ENCODE assay signal across 11 cellular contexts in the genomic region with DNA sequence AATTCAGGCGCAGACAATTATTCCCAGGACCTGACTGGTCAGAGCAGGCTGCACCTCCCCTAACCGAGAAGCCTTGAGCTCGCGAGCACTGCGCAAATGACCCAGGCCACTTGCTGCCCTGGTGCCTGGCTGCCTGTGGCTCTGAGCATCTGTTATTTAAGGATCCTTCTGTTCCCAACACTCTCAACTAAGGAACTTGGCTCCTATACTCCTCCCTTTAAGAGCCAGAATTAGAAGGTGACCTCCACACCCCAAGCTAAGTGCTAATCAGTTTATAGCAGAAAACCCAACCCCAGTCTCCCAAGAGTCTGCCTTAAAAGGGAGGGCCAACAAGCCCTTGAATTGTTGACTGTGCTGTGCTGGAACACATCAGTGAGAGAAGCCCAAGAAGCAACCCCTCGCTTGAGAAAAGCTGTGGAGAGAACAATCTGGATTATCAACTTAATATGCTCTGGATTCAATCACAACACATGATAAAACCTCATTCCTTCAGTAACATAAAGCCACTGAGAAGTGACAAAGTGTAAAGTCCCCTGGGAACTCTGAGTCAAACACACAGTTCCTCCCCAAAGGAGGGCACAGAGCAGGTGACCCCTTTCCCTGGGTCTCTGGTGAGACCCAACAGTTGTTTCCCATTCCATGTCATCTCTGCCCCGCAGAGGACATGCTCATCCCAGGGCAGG. TPM values are rescaled to one million over a fixed set of nuclear protein-coding genes. Genes with fewer than 3 reads are reported as not detected.
DNase-seq lines count a peak whose midpoint lies in the region; ATAC-seq and TF ChIP-seq lines count a peak whose summit lies in the region.
"Had no signal": no experiment of that assay in that cellular context is flagged by ENCODE, and none has a peak within 500 bp of the region (broad histone marks: within the 10 kb centered on the region; RNA-seq: fewer than 3 reads in every experiment).

No MANE protein-coding gene starts in this region.

- peaks cover 10% of the 10 kb centered on the region for H3K36me3 Mint-ChIP-seq in activated naive CD8-positive, alpha-beta T cell treated with anti-CD3 and anti-CD28 coated beads, Interleukin-2, amount 50 U/mL, for 24 hours (ENCODE audit: low read depth)

- ATAC-seq in activated naive CD8-positive, alpha-beta T cell treated with anti-CD3 and anti-CD28 coated beads, Interleukin-2, amount 50 U/mL, for 24 hours, result no peak
- no peak for ATAC-seq in HG02610 (IDR thresholded peaks at IDR 0.05; ENCODE audit: unreplicated experiment)
- ATAC-seq: PC-3 had no signal

- H3K4me1 ChIP-seq in right atrium auricular region (peaks cover 0 to 72% of the 10 kb centered on the region in 2 donors), spleen (peaks cover 7 to 75% (median 42%) of the 10 kb centered on the region in 6 donors)

- DNase-seq in G401 (ENCODE audit: low spot score), result peak; percentile 89
- no peak for DNase-seq in activated naive CD8-positive, alpha-beta T cell treated with anti-CD3 and anti-CD28 coated beads, Interleukin-2, amount 50 U/mL, for 24 hours
- no peak for DNase-seq in right atrium auricular region (ENCODE audit: low spot score)
- DNase-seq in spleen, result no peak
- DNase-seq in NCI-H748 (lab: John Stamatoyannopoulos, UW; ENCODE audit: unreplicated experiment), result no peak
- no peak for DNase-seq in NCI-H1930 (lab: John Stamatoyannopoulos, UW)
- no peak for DNase-seq in KBM-7
- DNase-seq: effector CD4-positive, alpha-beta T cell; NCI-H1694; PC-3 had no signal

- no peak for TF ChIP-seq POLR2A in spleen (IDR thresholded peaks at IDR 0.05)

- H3K36me3 ChIP-seq in right atrium auricular region, result peaks cover 40% of the 10 kb centered on the region
- peaks cover 0 to 99% (median 51%) of the 10 kb centered on the region in 6 donors for H3K36me3 ChIP-seq in spleen

- no peaks in the 10 kb centered on the region for H3K9me3 Mint-ChIP-seq in activated naive CD8-positive, alpha-beta T cell treated with anti-CD3 and anti-CD28 coated beads, Interleukin-2, amount 50 U/mL, for 24 hours

- peaks cover 33% of the 10 kb centered on the region for H3K4me1 Mint-ChIP-seq in activated naive CD8-positive, alpha-beta T cell treated with anti-CD3 and anti-CD28 coated beads, Interleukin-2, amount 50 U/mL, for 24 hours

- peak overlapping the region; percentile 5 for H3K27ac Mint-ChIP-seq in activated naive CD8-positive, alpha-beta T cell treated with anti-CD3 and anti-CD28 coated beads, Interleukin-2, amount 50 U/mL, for 24 hours

- H3K27me3 Mint-ChIP-seq in activated naive CD8-positive, alpha-beta T cell treated with anti-CD3 and anti-CD28 coated beads, Interleukin-2, amount 50 U/mL, for 24 hours, result no peaks in the 10 kb centered on the region

- TF ChIP-seq CTCF in right atrium auricular region (IDR thresholded peaks at IDR 0.05), result no peak
- TF ChIP-seq CTCF in spleen (IDR thresholded peaks at IDR 0.05 in 8 of 11, conservative IDR thresholded peaks at IDR 0.05 in 3 of 11), result no peak

- H3K9me3 ChIP-seq in right atrium auricular region, result no peaks in the 10 kb centered on the region
- no peaks in the 10 kb centered on the region for H3K9me3 ChIP-seq in spleen

- 67 to 91% (median 84%) methylated on average over 7 of the region's 7 CpGs for WGBS in spleen, 5 donors

- H3K27ac ChIP-seq in right atrium auricular region (peak overlapping the region; percentile 77 to 85), spleen (peak overlapping the region in 7 of 8 donors; percentile 13 to 61 (median 54))

- no peak overlapping the region for H3K4me3 Mint-ChIP-seq in activated naive CD8-positive, alpha-beta T cell treated with anti-CD3 and anti-CD28 coated beads, Interleukin-2, amount 50 U/mL, for 24 hours

- intact Hi-C loops in spleen (cut with DNase I; ENCODE audit: low total_unique reads), result no loop called here

- no peaks in the 10 kb centered on the region for H3K27me3 ChIP-seq in right atrium auricular region
- no peaks in the 10 kb centered on the region for H3K27me3 ChIP-seq in spleen (replicated peaks in 1 of 7)

- in situ Hi-C loops in G401 (cut with HindIII; ENCODE audit: low sequenced_read_pairs), result no loop called here
- in situ Hi-C loops in KBM-7 (cut with MboI; ENCODE audit: low pct_unique_long_range_greater_than_20kb, low sequenced_read_pairs), result no loop called here

- H3K4me3 ChIP-seq in right atrium auricular region (no peak overlapping the region), spleen (no peak overlapping the region)

RNA-seq across cellular contexts. Expression of gene AKAP8L, which starts 14.6 kb away (rescaled TPM):
- 86.3 and 92.4 TPM in 2 replicates for total RNA-seq in G401 (2014; rRNA removed; shearing (Covaris generic))
- total RNA-seq in right atrium auricular region (10 to 100 TPM; 66.5 to 78.2 TPM), spleen (100 to 1,000 TPM; 121 to 236 (median 140) TPM)
- 100 to 1,000 TPM in 1 of 3 donors, 10 to 100 TPM in 2; 41.2 to 131 (median 87.8) TPM for polyA plus RNA-seq in spleen

RNA-seq across cellular contexts. Expression of gene AKAP8, which starts 24.7 kb away (rescaled TPM):
- 19.6 and 25.3 TPM in 2 replicates for total RNA-seq in G401 (2014; rRNA removed; shearing (Covaris generic))
- total RNA-seq in right atrium auricular region (10 to 100 TPM; 12.3 to 17.9 TPM), spleen (10 to 100 TPM; 24.9 to 51.3 (median 48.9) TPM)
- polyA plus RNA-seq in spleen, result 10 to 100 TPM; 13.9 to 24.8 (median 21.9) TPM

RNA-seq across cellular contexts. Expression of gene WIZ, which starts 45.5 kb away (rescaled TPM):
- total RNA-seq in G401 (2014; rRNA removed; shearing (Covaris generic)), result 24.9 and 28.2 TPM in 2 replicates
- 10 to 100 TPM; 22.4 to 44.2 TPM for total RNA-seq in right atrium auricular region
- total RNA-seq in spleen, result 10 to 100 TPM; 23.1 to 33.7 (median 26.9) TPM
- 10 to 100 TPM in 1 of 3 donors, 1 to 10 TPM in 2; 6.6 to 14.8 (median 7.0) TPM for polyA plus RNA-seq in spleen
